ENCODE assay signal across 1 cellular context in genomic region chr3:165784337-165784736, GRCh38.
TF ChIP-seq lines count a peak whose summit lies in the region.

No MANE protein-coding gene starts in this region.

TF ChIP-seq in HepG2, 621 proteins besides CTCF, POLR2A, EP300 and RAD21:
- no peak for TF ChIP-seq MED8 (CRISPR knock-in tag; IDR thresholded peaks at IDR 0.05; ENCODE audit: insufficient replicate concordance)
